Comparison of ENCODE assay signal across 9 cellular contexts in the genomic region with DNA sequence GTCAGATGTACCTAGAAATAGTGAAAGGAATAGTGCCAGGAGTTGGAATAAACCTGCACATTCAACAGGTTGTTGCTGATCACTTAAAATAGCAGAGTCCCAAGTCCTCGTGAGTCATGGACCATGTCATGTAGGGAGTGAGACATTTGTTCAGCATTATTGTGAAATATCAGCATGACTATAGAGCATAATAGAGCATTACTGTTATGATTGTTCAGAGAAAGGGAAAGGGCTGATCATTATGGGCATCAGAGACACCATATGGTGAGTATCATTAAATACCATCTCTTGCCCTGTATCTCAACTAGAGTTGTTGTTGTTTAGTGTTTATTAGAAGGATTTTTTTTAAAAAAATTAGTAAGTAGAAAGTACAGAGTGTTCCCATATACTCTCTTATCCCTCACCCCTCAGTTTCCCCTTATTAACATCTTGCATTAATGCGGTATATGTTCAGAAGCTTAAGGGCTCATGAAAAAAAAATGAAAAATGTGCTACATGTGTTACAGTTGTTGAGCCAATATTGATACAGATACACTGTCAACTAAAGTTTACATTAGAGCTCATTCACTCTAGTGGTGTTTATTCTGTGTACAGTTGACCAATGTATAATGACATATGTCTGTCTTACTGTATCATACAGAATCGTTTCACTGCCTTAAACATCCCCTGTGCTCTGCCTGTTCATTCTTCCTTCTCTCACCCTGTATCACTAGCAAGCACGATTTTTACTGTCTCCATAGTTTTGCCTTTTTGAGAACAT. TPM values are rescaled to one million over a fixed set of nuclear protein-coding genes. Genes with fewer than 3 reads are reported as not detected.
DNase-seq lines count a peak whose midpoint lies in the region; ATAC-seq and TF ChIP-seq lines count a peak whose summit lies in the region.
"Had no signal": no experiment of that assay in that cellular context is flagged by ENCODE, and none has a peak within 500 bp of the region (broad histone marks: within the 10 kb centered on the region; RNA-seq: fewer than 3 reads in every experiment).

No MANE protein-coding gene starts in this region.

- H3K27me3 ChIP-seq in left lung: no peaks in the 10 kb centered on the region

- peaks cover 33% of the 10 kb centered on the region for H3K4me1 Mint-ChIP-seq in HFFc6 (ENCODE audit: low read depth)

- no peak overlapping the region for H3K27ac ChIP-seq in left lung

- peaks cover 45% of the 10 kb centered on the region for H3K36me3 Mint-ChIP-seq in HFFc6 (ENCODE audit: low read depth)

- H3K4me1 ChIP-seq in left lung: peaks cover 9 to 24% of the 10 kb centered on the region in 2 donors

- peaks cover 0 to 40% of the 10 kb centered on the region in 2 donors for H3K36me3 ChIP-seq in left lung

- TF ChIP-seq CTCF in HFFc6 (IDR thresholded peaks at IDR 0.05): no peak
- TF ChIP-seq CTCF in left lung (IDR thresholded peaks at IDR 0.05): no peak

- ATAC-seq in left lung (peak; percentile 76), HG03571 (IDR thresholded peaks at IDR 0.05; ENCODE audit: unreplicated experiment) (no peak), GM18520 (IDR thresholded peaks at IDR 0.05; ENCODE audit: unreplicated experiment) (no peak)

- H3K9me3 ChIP-seq in left lung: peaks cover 0 to 12% of the 10 kb centered on the region in 2 donors

- H3K9me3 Mint-ChIP-seq in HFFc6: peaks cover 13% of the 10 kb centered on the region

- peak overlapping the region; percentile 30 for H3K27ac Mint-ChIP-seq in HFFc6

- H3K4me3 ChIP-seq in left lung: no peak overlapping the region

- intact Hi-C loops in left lung (cut with DNase I): no loop called here

- H3K27me3 Mint-ChIP-seq in HFFc6 (ENCODE audit: insufficient read depth): no peaks in the 10 kb centered on the region

- H3K4me3 Mint-ChIP-seq in HFFc6: no peak overlapping the region

- DNase-seq in AML-193 (lab: John Stamatoyannopoulos, UW) (peak; percentile 28 to 36), HFFc6 (peak; percentile 71), amniotic epithelial cell (ENCODE audit: low read depth) (peak; percentile 70), left lung (no peak)
- no peak for DNase-seq in stimulated activated CD4-positive, alpha-beta T cell treated with anti-CD3 and anti-CD28 coated beads, Interleukin-2, amount 100 ng/mL, for 48 hours
- no peak for DNase-seq in central memory CD4-positive, alpha-beta T cell
- DNase-seq: NCI-H2081 had no signal

RNA-seq across cellular contexts. Expression of a gene that starts 5.7 kb away (rescaled TPM):
- 1 to 10 TPM; 6.2 to 9.0 (median 8.1) TPM for total RNA-seq in HFFc6 (2021; fragmentation: NEBNext Ultra II Directional; extraction: Animal tissue kit (Norgen Biotek cat#: 25700))
- total RNA-seq in left lung: 1 to 10 TPM; 5.2 to 8.0 TPM

RNA-seq across cellular contexts. Expression of a gene that starts 56.5 kb away (rescaled TPM):
- total RNA-seq in HFFc6 (2021; fragmentation: NEBNext Ultra II Directional; extraction: Animal tissue kit (Norgen Biotek cat#: 25700)): 10 to 100 TPM; 77.2 to 97.9 (median 84.0) TPM
- 10 to 100 TPM; 90.7 to 92.2 TPM for total RNA-seq in left lung

Comparison
In these comparisons a context has a peak if more than half of its experiments do, and no peak if none do; other contexts are left out.
1. DNase-seq: peak in AML-193 (2 of 2), HFFc6 (single experiment) and amniotic epithelial cell (single experiment); none in left lung (0 of 2), stimulated activated CD4-positive, alpha-beta T cell treated with anti-CD3 and anti-CD28 coated beads, Interleukin-2, amount 100 ng/mL, for 48 hours (0 of 2) and central memory CD4-positive, alpha-beta T cell (single experiment).